Comparison of ENCODE assay signal across 22 cellular contexts in genomic region chr7:82472966-82473365, GRCh38. TPM values are rescaled to one million over a fixed set of nuclear protein-coding genes. Genes with fewer than 3 reads are reported as not detected.
"Had no signal": no experiment of that assay in that cellular context is flagged by ENCODE, and none has a peak within 500 bp of the region (broad histone marks: within the 10 kb centered on the region; RNA-seq: fewer than 3 reads in every experiment).

No MANE protein-coding gene starts in this region.

- H3K9me3 ChIP-seq: gastrocnemius medialis, neutrophil, right atrium auricular region, thoracic aorta, tibial nerve, upper lobe of left lung had no signal

- H3K27ac ChIP-seq: dorsolateral prefrontal cortex, neutrophil, parathyroid adenoma, right atrium auricular region, thoracic aorta, tibial nerve, upper lobe of left lung had no signal

- DNase-seq: dorsolateral prefrontal cortex; effector CD4-positive, alpha-beta T cell; head of caudate nucleus; naive B cell; stimulated activated CD4-positive, alpha-beta T cell treated with anti-CD3 and anti-CD28 coated beads, Interleukin-2, amount 100 ng/mL, for 24 hours; stimulated activated CD4-positive, alpha-beta T cell treated with anti-CD3 and anti-CD28 coated beads, Interleukin-4, amount 100 ng/mL, for 24 hours; stimulated activated naive CD8-positive, alpha-beta T cell treated with anti-CD3 and anti-CD28 coated beads, Interleukin-15, Interleukin-2, amounts not matched to agents 100 U/mL and 50 U/mL, for 24 hours; upper lobe of left lung had no signal

- H3K27me3 ChIP-seq: dorsolateral prefrontal cortex, gastrocnemius medialis, neutrophil, right atrium auricular region, tibial nerve, upper lobe of left lung had no signal

- H3K4me3 ChIP-seq: dorsolateral prefrontal cortex, gastrocnemius medialis, lung, right atrium auricular region, thoracic aorta, tibial nerve, upper lobe of left lung had no signal

- H3K4me1 ChIP-seq: parathyroid adenoma, right atrium auricular region, tibial nerve, upper lobe of left lung had no signal

- H3K9ac ChIP-seq: parathyroid adenoma had no signal

- H2AFZ ChIP-seq: parathyroid adenoma had no signal

- FAIRE-seq: colon, keratinocyte, urothelium cell line had no signal

- H3K36me3 ChIP-seq: gastrocnemius medialis, neutrophil, right atrium auricular region, thoracic aorta, tibial nerve, upper lobe of left lung had no signal

- ATAC-seq: left lobe of liver; natural killer cell treated with Interleukin-12 subunit alpha and Interleukin-12 subunit beta and Interleukin-15 and Interleukin-18, amount 100 ng/mL, for 72 hours; sciatic nerve; stimulated activated effector memory CD8-positive, alpha-beta T cell treated with anti-CD3 and anti-CD28 coated beads, Interleukin-12 subunit alpha, Interleukin-12 subunit beta, amount 100 ng/mL, for 72 hours; stimulated activated naive CD8-positive, alpha-beta T cell treated with anti-CD3 and anti-CD28 coated beads, Interleukin-15, Interleukin-2, amounts not matched to agents 100 U/mL and 50 U/mL, for 24 hours had no signal

- H3K79me2 ChIP-seq: parathyroid adenoma had no signal

RNA-seq across cellular contexts. Expression of gene CACNA2D1, which starts 29.4 kb away (rescaled TPM):
- total RNA-seq: natural killer cell treated with Interleukin-12 subunit alpha and Interleukin-12 subunit beta and Interleukin-15 and Interleukin-18, amount 100 ng/mL, for 72 hours had no signal
